Comparison of ENCODE assay signal across 19 cellular contexts in the genomic region with DNA sequence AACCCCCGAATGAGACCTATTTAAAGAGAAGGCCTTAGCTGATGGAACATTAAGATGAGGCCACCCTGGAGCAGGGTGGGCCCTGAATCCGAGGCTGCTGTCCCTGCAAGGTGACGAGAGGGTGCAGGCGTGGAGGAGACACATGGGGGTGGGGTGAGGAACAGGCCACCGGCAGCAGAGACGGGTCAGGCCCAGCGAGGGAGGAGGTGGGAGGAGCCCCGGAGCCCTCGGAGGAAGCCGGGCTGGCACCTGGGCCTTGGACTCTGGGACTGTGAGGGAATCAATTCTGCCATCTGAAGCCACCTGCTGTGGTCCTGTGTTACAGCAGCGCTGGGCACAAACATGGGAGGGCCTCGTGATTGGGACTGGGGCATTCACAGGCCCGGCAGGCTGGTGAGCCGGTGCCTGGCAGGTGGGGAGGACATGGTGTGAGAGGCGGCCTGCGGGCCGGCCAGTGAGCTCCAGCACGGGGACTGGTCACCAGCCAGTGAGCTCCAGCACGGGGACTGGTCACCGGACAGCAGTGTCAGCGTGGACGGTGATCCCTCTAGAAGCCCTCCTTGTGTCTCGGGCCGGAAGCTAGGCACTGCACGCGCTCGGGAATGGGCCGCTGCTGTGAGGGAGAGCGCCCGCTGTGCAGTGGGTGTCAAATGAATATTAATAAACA. TPM values are rescaled to one million over a fixed set of nuclear protein-coding genes. Genes with fewer than 3 reads are reported as not detected.
DNase-seq lines count a peak whose midpoint lies in the region; ATAC-seq, FAIRE-seq and TF ChIP-seq lines count a peak whose summit lies in the region.
"Had no signal": no experiment of that assay in that cellular context is flagged by ENCODE, and none has a peak within 500 bp of the region (broad histone marks: within the 10 kb centered on the region; RNA-seq: fewer than 3 reads in every experiment).

No MANE protein-coding gene starts in this region.

- H3K27me3 Mint-ChIP-seq in activated naive CD4-positive, alpha-beta T cell treated with anti-CD3 and anti-CD28 coated beads, Interleukin-2, amount 50 U/mL, for 24 hours, result no peaks in the 10 kb centered on the region

- TF ChIP-seq RAD21 in H1 (IDR thresholded peaks at IDR 0.05 in 1 of 2, conservative IDR thresholded peaks at IDR 0.05 in 1 of 2; ENCODE audit: low read depth in 2 of 2, low read length in 2 of 2), result no peak

- H3K9me3 Mint-ChIP-seq in activated naive CD4-positive, alpha-beta T cell treated with anti-CD3 and anti-CD28 coated beads, Interleukin-2, amount 50 U/mL, for 24 hours, result no peaks in the 10 kb centered on the region
- peaks cover 6% of the 10 kb centered on the region for H3K9me3 Mint-ChIP-seq in stimulated activated effector memory CD8-positive, alpha-beta T cell treated with anti-CD3 and anti-CD28 coated beads, Interleukin-12 subunit alpha, Interleukin-12 subunit beta, amount 100 ng/mL, for 72 hours

- H3K4me2 ChIP-seq in PC-3 (ENCODE audit: low read length) (peak overlapping the region; percentile 100), H1 (ENCODE audit: insufficient read depth in 1 of 2, low read depth in 2 of 2, low read length in 2 of 2) (peak overlapping the region in 1 of 2 experiments; percentile 77; a peak in 1 of 4 replicates)

- H3K9me2 ChIP-seq in PC-3 (replicated peaks; ENCODE audit: low read length), result no peaks in the 10 kb centered on the region

- CTCF ChIA-PET in PC-3 (lab: Charles Lee) (no interaction called here), H1 (lab: Charles Lee; ENCODE audit: partially characterized antibody) (interaction anchor here (0.9 to 1.6 kb wide), 4 partner anchors 11 to 31 kb away, joined by 3 read pairs; no protein-coding TSS in a partner anchor)

- H3K56ac ChIP-seq in H1 (replicated peaks; ENCODE audit: insufficient read length, low read depth, low read length), result no peak overlapping the region

- H2BK5ac ChIP-seq in H1 (ENCODE audit: low read depth, low read length), result no peak overlapping the region

- BruUV-seq in PC-3 (replicated peaks; lab: Mats Ljungman, UMichigan), result no TSS peak

- H3K36me3 ChIP-seq in PC-3 (ENCODE audit: low read depth, low read length) (no peaks in the 10 kb centered on the region), H1 (ENCODE audit: control insufficient read depth in 2 of 4, insufficient read depth in 4 of 4, low read length in 3 of 4) (no peaks in the 10 kb centered on the region)
- H3K36me3 ChIP-seq: ovary, stomach had no signal

- H3K4me3 Mint-ChIP-seq in activated naive CD4-positive, alpha-beta T cell treated with anti-CD3 and anti-CD28 coated beads, Interleukin-2, amount 50 U/mL, for 24 hours, result peak overlapping the region; percentile 52
- H3K4me3 Mint-ChIP-seq in stimulated activated effector memory CD8-positive, alpha-beta T cell treated with anti-CD3 and anti-CD28 coated beads, Interleukin-12 subunit alpha, Interleukin-12 subunit beta, amount 100 ng/mL, for 72 hours, result peak overlapping the region; percentile 94

- H3K27ac ChIP-seq in PC-3 (ENCODE audit: low read length), result no peak overlapping the region
- H3K27ac ChIP-seq in H1 (ENCODE audit: low read depth, low read length), result no peak overlapping the region

- FAIRE-seq in H1 (lab: Jason Lieb, UNC), result no peak
- FAIRE-seq: bronchial epithelial cell, K562 had no signal

- H2AFZ ChIP-seq in PC-3 (ENCODE audit: low read length) (no peak overlapping the region), H1 (ENCODE audit: low read length) (no peak overlapping the region)

- TF ChIP-seq CTCF in PC-3 (conservative IDR thresholded peaks at IDR 0.05; ENCODE audit: low read depth, low read length) (no peak), H1 (IDR thresholded peaks at IDR 0.05; ENCODE audit: control extremely low read depth in 1 of 3, insufficient read depth in 1 of 3, low read depth in 1 of 3, low read length in 3 of 3) (no peak)

- POLR2A ChIA-PET in PC-3 (lab: Charles Lee; ENCODE audit: unreplicated experiment) (no interaction called here), H1 (lab: Charles Lee; ENCODE audit: partially characterized antibody) (no interaction called here)

- H3K9ac ChIP-seq in PC-3 (ENCODE audit: low read length) (no peak overlapping the region), H1 (replicated peaks in 1 of 4; ENCODE audit: extremely low read depth in 1 of 4, low read depth in 3 of 4, low read length in 3 of 4) (no peak overlapping the region)

- H3K27me3 ChIP-seq in PC-3 (ENCODE audit: low read length), result no peaks in the 10 kb centered on the region
- H3K27me3 ChIP-seq in H1 (replicated peaks in 1 of 4; ENCODE audit: control insufficient read depth in 3 of 4, extremely low read depth in 1 of 4, insufficient read depth in 3 of 4, low read length in 3 of 4), result peaks cover 4 to 68% (median 41%) of the 10 kb centered on the region in 4 experiments
- H3K27me3 ChIP-seq: ovary had no signal

- H2AK5ac ChIP-seq in H1 (ENCODE audit: low read depth, low read length), result no peak overlapping the region

- H3K27ac Mint-ChIP-seq in activated naive CD4-positive, alpha-beta T cell treated with anti-CD3 and anti-CD28 coated beads, Interleukin-2, amount 50 U/mL, for 24 hours, result peak overlapping the region; percentile 23
- peak overlapping the region; percentile 91 for H3K27ac Mint-ChIP-seq in stimulated activated effector memory CD8-positive, alpha-beta T cell treated with anti-CD3 and anti-CD28 coated beads, Interleukin-12 subunit alpha, Interleukin-12 subunit beta, amount 100 ng/mL, for 72 hours

- no peak for DNase-seq in activated naive CD4-positive, alpha-beta T cell treated with Interleukin-2 at 50 U/mL for 16 hours
- DNase-seq in PC-3 (no peak), H1 (ENCODE audit: low read depth in 1 of 2, low spot score in 2 of 2) (no peak), NCI-H345 treated with DMSO at 0.1 percent for 48 hours (lab: John Stamatoyannopoulos, UW; ENCODE audit: unreplicated experiment) (no peak), MV-4-11 (lab: John Stamatoyannopoulos, UW) (no peak)
- DNase-seq in stimulated activated effector memory CD8-positive, alpha-beta T cell treated with anti-CD3 and anti-CD28 coated beads, Interleukin-12 subunit alpha, Interleukin-12 subunit beta, amount 100 ng/mL, for 72 hours (ENCODE audit: low spot score in 2 of 2), result no peak
- DNase-seq: activated CD4-positive, CD25-positive, alpha-beta regulatory T cell; DMS79; foreskin melanocyte; NCI-H1417; NCI-H510A treated with DMSO at 0.1 percent for 48 hours; stomach; SW 1271 had no signal

- no peaks in the 10 kb centered on the region for H3K79me2 ChIP-seq in PC-3 (ENCODE audit: low read length)
- no peaks in the 10 kb centered on the region for H3K79me2 ChIP-seq in H1 (ENCODE audit: control insufficient read depth in 1 of 2, insufficient read depth in 2 of 2, low read length in 2 of 2)

- peaks cover 6% of the 10 kb centered on the region for H3K36me3 Mint-ChIP-seq in activated naive CD4-positive, alpha-beta T cell treated with anti-CD3 and anti-CD28 coated beads, Interleukin-2, amount 50 U/mL, for 24 hours
- H3K36me3 Mint-ChIP-seq in stimulated activated effector memory CD8-positive, alpha-beta T cell treated with anti-CD3 and anti-CD28 coated beads, Interleukin-12 subunit alpha, Interleukin-12 subunit beta, amount 100 ng/mL, for 72 hours, result no peaks in the 10 kb centered on the region

- no peak for TF ChIP-seq POLR2A in H1 (IDR thresholded peaks at IDR 0.05; ENCODE audit: control extremely low read depth in 1 of 2, low read depth in 2 of 2, low read length in 2 of 2)

- peaks cover 34% of the 10 kb centered on the region for H3K4me1 Mint-ChIP-seq in activated naive CD4-positive, alpha-beta T cell treated with anti-CD3 and anti-CD28 coated beads, Interleukin-2, amount 50 U/mL, for 24 hours
- peaks cover 39% of the 10 kb centered on the region for H3K4me1 Mint-ChIP-seq in stimulated activated effector memory CD8-positive, alpha-beta T cell treated with anti-CD3 and anti-CD28 coated beads, Interleukin-12 subunit alpha, Interleukin-12 subunit beta, amount 100 ng/mL, for 72 hours

- peak overlapping the region; percentile 43; the same call in 1 of the 2 replicates for H4K8ac ChIP-seq in H1 (ENCODE audit: extremely low read depth, insufficient read depth, low read length)

- WGBS in H1 (ENCODE audit: extremely low coverage in 1 of 2, insufficient coverage in 1 of 2, insufficient read length in 1 of 2, insufficient replicate concordance in 2 of 2, low coverage in 1 of 2, low lambda C conversion rate in 2 of 2, missing lambda C conversion rate in 1 of 2), 2 experiments, result 89% methylated on average over 30 of the region's 30 CpGs; no CpG with 5 or more reads in 1 of the 2 experiments

- no peak overlapping the region for H2BK20ac ChIP-seq in H1 (ENCODE audit: low read length)

- no peak for ATAC-seq in PC-3
- no peak for ATAC-seq in stimulated activated effector memory CD8-positive, alpha-beta T cell treated with anti-CD3 and anti-CD28 coated beads, Interleukin-12 subunit alpha, Interleukin-12 subunit beta, amount 100 ng/mL, for 72 hours
- no peak for ATAC-seq in activated CD4-positive, CD25-positive, alpha-beta regulatory T cell treated with anti-CD3 and anti-CD28 coated beads, Interleukin-2, amount 50 U/mL, for 24 hours
- ATAC-seq: HCT116, K562 had no signal

- H2BK15ac ChIP-seq in H1 (ENCODE audit: low read length), result no peak overlapping the region

- H3K4ac ChIP-seq in H1 (replicated peaks; ENCODE audit: insufficient read length, low read depth, low read length), result no peak overlapping the region

- H3K23ac ChIP-seq in H1 (ENCODE audit: insufficient read length), result no peak overlapping the region

- no peak overlapping the region for H3K18ac ChIP-seq in H1 (ENCODE audit: extremely low read depth, low read length)

- no peaks in the 10 kb centered on the region for H4K20me1 ChIP-seq in PC-3 (ENCODE audit: low read length)
- peaks cover 0 to 2% of the 10 kb centered on the region in 2 experiments for H4K20me1 ChIP-seq in H1 (replicated peaks in 1 of 2; ENCODE audit: control insufficient read depth in 1 of 2, insufficient read depth in 2 of 2, low read length in 2 of 2)

- intact Hi-C loops in PC-3 (cut with micrococcal nuclease), result no loop called here

- no peaks in the 10 kb centered on the region for H3F3A ChIP-seq in PC-3 (ENCODE audit: low read length, unreplicated experiment)

- H3K79me1 ChIP-seq in H1 (ENCODE audit: low read depth, low read length), result no peaks in the 10 kb centered on the region

- H3K23me2 ChIP-seq in H1 (ENCODE audit: low read depth, low read length), result peaks cover 7% of the 10 kb centered on the region; the same call in 1 of the 2 replicates

- H3K4me3 ChIP-seq in PC-3 (ENCODE audit: low read length), result peak overlapping the region; percentile 87
- H3K4me3 ChIP-seq in H1 (ENCODE audit: extremely low read depth in 1 of 4, insufficient read depth in 2 of 4, low read depth in 3 of 4, low read length in 4 of 4), result no peak overlapping the region

- no peak overlapping the region for H4K5ac ChIP-seq in H1 (ENCODE audit: insufficient read length, low read depth, low read length)

- no peak overlapping the region for H2BK12ac ChIP-seq in H1 (ENCODE audit: low read depth, low read length)

- H3K9me3 ChIP-seq in PC-3 (ENCODE audit: low read length), result no peaks in the 10 kb centered on the region
- H3K9me3 ChIP-seq in H1 (ENCODE audit: insufficient read depth in 2 of 2, low read depth in 1 of 2, low read length in 1 of 2), result peaks cover 11 to 22% of the 10 kb centered on the region in 2 experiments

- no peak overlapping the region for H2BK120ac ChIP-seq in H1 (replicated peaks; ENCODE audit: low read depth, low read length)

- TF ChIP-seq EP300 in H1 (IDR thresholded peaks at IDR 0.05; ENCODE audit: borderline replicate concordance in 1 of 2, low read depth in 2 of 2, low read length in 2 of 2), result no peak

- no peak overlapping the region for H3K14ac ChIP-seq in H1 (ENCODE audit: insufficient read length)

- H3K4me1 ChIP-seq in PC-3 (ENCODE audit: insufficient read depth, low read length) (peaks cover 15% of the 10 kb centered on the region), H1 (replicated peaks in 1 of 4; ENCODE audit: control insufficient read depth in 3 of 4, insufficient read depth in 4 of 4, low read length in 3 of 4) (peaks cover 0 to 13% (median 7%) of the 10 kb centered on the region in 4 experiments; a peak in 5 of 7 replicates)

- no peak overlapping the region for H4K91ac ChIP-seq in H1 (replicated peaks; ENCODE audit: insufficient read length, low read length)

RNA-seq across cellular contexts. Expression of gene NOC4L, which starts 46.7 kb away (rescaled TPM):
- total RNA-seq in PC-3 (2014; rRNA removed), result 44.4 and 48.3 TPM in 2 replicates
- 38.5 and 40.3 TPM in 2 replicates for total RNA-seq in H1 (2021; fragmentation: NEBNext Ultra II Directional; extraction: Animal tissue kit (Norgen Biotek cat#: 25700))
- 26.8 and 40.3 TPM in 2 replicates for polyA plus RNA-seq in H1 (2011; rRNA removed)
- polyA plus RNA-seq in H1 (2011; cell fraction: cytosol; rRNA removed), result 15.4 TPM
- 33.2 TPM for polyA plus RNA-seq in H1 (2011; cell fraction: nucleus; rRNA removed)
- polyA plus RNA-seq in H1 (2012, experiment 1 of 2), result 20.7 to 40.0 TPM (median 39.8 TPM) in 4 replicates
- 47.9 TPM for polyA plus RNA-seq in H1 (2012, experiment 2 of 2)
- 41.4 TPM for polyA plus RNA-seq in H1 (2013, experiment 1 of 2)
- polyA plus RNA-seq in H1 (2013, experiment 2 of 2), result 37.7 TPM
- 6.1 and 7.4 TPM in 2 replicates for polyA minus RNA-seq in H1 (2011; rRNA and poly(A)+ RNA removed)
- 14.4 TPM for polyA minus RNA-seq in H1 (2011; cell fraction: cytosol; rRNA and poly(A)+ RNA removed)
- 11.9 TPM for polyA minus RNA-seq in H1 (2011; cell fraction: nucleus; rRNA and poly(A)+ RNA removed)

RNA-seq across cellular contexts. Expression of gene DDX51, which starts 46.8 kb away (rescaled TPM):
- total RNA-seq in PC-3 (2014; rRNA removed), result 26.7 and 37.9 TPM in 2 replicates
- total RNA-seq in H1 (2021; fragmentation: NEBNext Ultra II Directional; extraction: Animal tissue kit (Norgen Biotek cat#: 25700)), result 24.4 and 25.3 TPM in 2 replicates
- 11.2 and 19.5 TPM in 2 replicates for polyA plus RNA-seq in H1 (2011; rRNA removed)
- 23.8 TPM for polyA plus RNA-seq in H1 (2011; cell fraction: cytosol; rRNA removed)
- 65.2 TPM for polyA plus RNA-seq in H1 (2011; cell fraction: nucleus; rRNA removed)
- polyA plus RNA-seq in H1 (2012, experiment 1 of 2), result 25.8 to 31.0 TPM (median 27.9 TPM) in 4 replicates
- polyA plus RNA-seq in H1 (2012, experiment 2 of 2), result 11.4 TPM
- polyA plus RNA-seq in H1 (2013, experiment 1 of 2), result 11.4 TPM
- 9.4 TPM for polyA plus RNA-seq in H1 (2013, experiment 2 of 2)
- 8.7 and 14.0 TPM in 2 replicates for polyA minus RNA-seq in H1 (2011; rRNA and poly(A)+ RNA removed)
- 12.7 TPM for polyA minus RNA-seq in H1 (2011; cell fraction: cytosol; rRNA and poly(A)+ RNA removed)
- polyA minus RNA-seq in H1 (2011; cell fraction: nucleus; rRNA and poly(A)+ RNA removed), result 28.4 TPM
